In genomic region chr5:84790406-84790805, GRCh38 we compare ENCODE assay signal across 9 cellular contexts.
"Had no signal": no experiment of that assay in that cellular context is flagged by ENCODE, and none has a peak within 500 bp of the region (broad histone marks: within the 10 kb centered on the region; RNA-seq: fewer than 3 reads in every experiment).

No MANE protein-coding gene starts in this region.

- FAIRE-seq: H54, HTR-8/SVneo, K562 had no signal

- H2AFZ ChIP-seq: GM23248 had no signal

- H3K4me3 ChIP-seq: GM23248, K562 had no signal

- H3K4me3 Mint-ChIP-seq: H9 had no signal

- H3K27ac ChIP-seq: GM23248 had no signal

- H3K9ac ChIP-seq: GM23248 had no signal

- H3K4me1 Mint-ChIP-seq: H9 had no signal

- DNase-seq: GM23248, GOT3, H9, HCEC 1CT, IMR-90, KG1 had no signal

- ATAC-seq: K562 had no signal
